12 cellular contexts compared by ENCODE assay signal in genomic region chr18:35095983-35096676, GRCh38. TPM values are rescaled to one million over a fixed set of nuclear protein-coding genes. Genes with fewer than 3 reads are reported as not detected.
DNase-seq lines count a peak whose midpoint lies in the region; ATAC-seq and TF ChIP-seq lines count a peak whose summit lies in the region.
"Had no signal": no experiment of that assay in that cellular context is flagged by ENCODE, and none has a peak within 500 bp of the region (broad histone marks: within the 10 kb centered on the region; RNA-seq: fewer than 3 reads in every experiment).

No MANE protein-coding gene starts in this region.

- no peak overlapping the region for H4K8ac ChIP-seq in H9 (replicated peaks; ENCODE audit: insufficient read length, low read depth, low read length)

- H3K4me1 ChIP-seq in Peyer's patch (no peaks in the 10 kb centered on the region), H9 (ENCODE audit: insufficient read depth, low read length) (no peaks in the 10 kb centered on the region)

- no peak for TF ChIP-seq POLR2A in Peyer's patch (IDR thresholded peaks at IDR 0.05)

- CTCF ChIA-PET in WTC11 (lab: Charles Lee), result no interaction called here

- H3K4me2 ChIP-seq in H9 (ENCODE audit: insufficient read depth, insufficient read length, low read length), result no peak overlapping the region

- H2BK120ac ChIP-seq in H9 (ENCODE audit: low read depth, low read length, poor library complexity, severe bottlenecking), result no peak overlapping the region

- H3K23me2 ChIP-seq in H9 (ENCODE audit: insufficient read length, low read depth, low read length, poor library complexity, severe bottlenecking), result no peaks in the 10 kb centered on the region

- no peak overlapping the region for H2BK12ac ChIP-seq in H9 (ENCODE audit: insufficient read length, low read depth, low read length)

- no peaks in the 10 kb centered on the region for H3K79me1 ChIP-seq in H9 (ENCODE audit: insufficient read depth, low read depth, low read length, poor library complexity, severe bottlenecking)

- H3K27me3 Mint-ChIP-seq in naive B cell (no peaks in the 10 kb centered on the region), WTC11 (ENCODE audit: low read depth) (no peaks in the 10 kb centered on the region), H9 (ENCODE audit: low read depth) (no peaks in the 10 kb centered on the region)
- H3K27me3 Mint-ChIP-seq: type B pancreatic cell had no signal

- no peak overlapping the region for H3K23ac ChIP-seq in H9 (ENCODE audit: insufficient read length, low read depth, low read length)

- H2AK5ac ChIP-seq in H9 (ENCODE audit: insufficient read length, low read length), result no peak overlapping the region

- H3K9me3 ChIP-seq in Peyer's patch, result no peaks in the 10 kb centered on the region
- no peaks in the 10 kb centered on the region for H3K9me3 ChIP-seq in H9 (ENCODE audit: control insufficient read depth, low read depth, low read length)

- H3K27ac ChIP-seq in Peyer's patch (no peak overlapping the region), H9 (ENCODE audit: insufficient read length, low read depth, low read length) (no peak overlapping the region)
- H3K27ac ChIP-seq: cardiac muscle cell, skin epidermis had no signal

- H3K4me3 Mint-ChIP-seq in naive B cell, result no peak overlapping the region
- no peak overlapping the region for H3K4me3 Mint-ChIP-seq in WTC11
- no peak overlapping the region for H3K4me3 Mint-ChIP-seq in H9
- H3K4me3 Mint-ChIP-seq: type B pancreatic cell had no signal

- POLR2A ChIA-PET in WTC11 (lab: Charles Lee), result interaction anchor here (0.6 kb wide), 2 partner anchors 155 to 409 kb away, joined by 3 read pairs; no protein-coding TSS in a partner anchor

- no peak overlapping the region for H2BK20ac ChIP-seq in H9 (ENCODE audit: low read depth, low read length, poor library complexity, severe bottlenecking)

- no peak overlapping the region for H2AFZ ChIP-seq in H9 (ENCODE audit: low read length)

- H3K4me1 Mint-ChIP-seq in naive B cell, result peaks cover 16 to 47% (median 32%) of the 10 kb centered on the region in 3 donors
- H3K4me1 Mint-ChIP-seq in WTC11, result no peaks in the 10 kb centered on the region
- no peaks in the 10 kb centered on the region for H3K4me1 Mint-ChIP-seq in H9

- no peak overlapping the region for H2BK15ac ChIP-seq in H9 (ENCODE audit: low read depth, low read length)

- peaks cover 8 to 13% of the 10 kb centered on the region in 2 donors for H3K36me3 Mint-ChIP-seq in naive B cell
- H3K36me3 Mint-ChIP-seq in WTC11, result no peaks in the 10 kb centered on the region
- H3K36me3 Mint-ChIP-seq in H9 (ENCODE audit: insufficient read depth in 1 of 3, low read depth in 3 of 3), result no peaks in the 10 kb centered on the region
- H3K36me3 Mint-ChIP-seq: type B pancreatic cell had no signal

- no peak overlapping the region for H3K4me3 ChIP-seq in Peyer's patch
- H3K4me3 ChIP-seq: cardiac muscle cell, skin epidermis had no signal

- H3K27me3 ChIP-seq in Peyer's patch (no peaks in the 10 kb centered on the region), H9 (ENCODE audit: insufficient read depth, low read length) (no peaks in the 10 kb centered on the region)
- H3K27me3 ChIP-seq: cardiac muscle cell had no signal

- no peaks in the 10 kb centered on the region for H4K20me1 ChIP-seq in H9 (ENCODE audit: control insufficient read depth, insufficient read depth, insufficient read length)

- no peak overlapping the region for H2BK5ac ChIP-seq in H9 (ENCODE audit: insufficient read length, low read length)

- no peak overlapping the region for H3K56ac ChIP-seq in H9 (ENCODE audit: insufficient read length, low read depth, low read length)

- H3K27ac Mint-ChIP-seq in naive B cell (peak overlapping the region; percentile 1 to 81 (median 36)), WTC11 (no peak overlapping the region), H9 (no peak overlapping the region)
- H3K27ac Mint-ChIP-seq: type B pancreatic cell had no signal

- DNase-seq in naive B cell (no peak), Peyer's patch (no peak), WTC11 (ENCODE audit: low spot score) (no peak), H9 (no peak), DMS79 (lab: John Stamatoyannopoulos, UW) (no peak)
- DNase-seq: NCI-H1092 had no signal

- no peaks in the 10 kb centered on the region for H3K36me3 ChIP-seq in Peyer's patch
- H3K36me3 ChIP-seq: cardiac muscle cell had no signal

- H4K91ac ChIP-seq in H9 (ENCODE audit: insufficient read length, low read depth, low read length), result no peak overlapping the region

- no peak overlapping the region for H3T11ph ChIP-seq in H9 (ENCODE audit: low read length)

- H4K5ac ChIP-seq in H9 (ENCODE audit: insufficient read length, low read depth, low read length), result no peak overlapping the region

- TF ChIP-seq CTCF in Peyer's patch (IDR thresholded peaks at IDR 0.05) (no peak), WTC11 (IDR thresholded peaks at IDR 0.05) (no peak), H9 (conservative IDR thresholded peaks at IDR 0.05) (no peak)

- H3K79me2 ChIP-seq in H9 (ENCODE audit: insufficient read depth, low read length), result no peaks in the 10 kb centered on the region

- ATAC-seq in GM19025 (IDR thresholded peaks at IDR 0.05; ENCODE audit: low read depth, unreplicated experiment), result peak; percentile 86
- ATAC-seq in HG02571 (IDR thresholded peaks at IDR 0.05; ENCODE audit: unreplicated experiment), result peak; percentile 89
- peak; percentile 81 for ATAC-seq in HG03571 (IDR thresholded peaks at IDR 0.05; ENCODE audit: unreplicated experiment)
- peak; percentile 36 to 58 for ATAC-seq in naive B cell (ENCODE audit: low read depth in 2 of 2)
- no peak for ATAC-seq in WTC11

- H3K18ac ChIP-seq in H9 (ENCODE audit: insufficient read length, low read depth, low read length), result no peak overlapping the region

- H3K14ac ChIP-seq in H9 (ENCODE audit: insufficient read depth, low read length), result no peak overlapping the region

- no peak overlapping the region for H3K4ac ChIP-seq in H9 (ENCODE audit: low read depth, low read length)

- H3K9ac ChIP-seq in H9 (ENCODE audit: extremely low read depth, insufficient read length, low read length), result no peak overlapping the region

- no peaks in the 10 kb centered on the region for H3K9me3 Mint-ChIP-seq in naive B cell
- no peaks in the 10 kb centered on the region for H3K9me3 Mint-ChIP-seq in WTC11
- no peaks in the 10 kb centered on the region for H3K9me3 Mint-ChIP-seq in H9
- H3K9me3 Mint-ChIP-seq: type B pancreatic cell had no signal

- WGBS in H9 (ENCODE audit: extremely low coverage, insufficient read length, low lambda C conversion rate), result no CpG with 5 or more reads among the region's 1 CpG

TF ChIP-seq in WTC11, 78 proteins besides CTCF, POLR2A, EP300 and RAD21 (continues in another document):
- TF ChIP-seq ZMAT4 (CRISPR knock-in tag; IDR thresholded peaks at IDR 0.05) (no peak), RORB (CRISPR knock-in tag; IDR thresholded peaks at IDR 0.05) (no peak), NFYB (CRISPR knock-in tag; conservative IDR thresholded peaks at IDR 0.05; ENCODE audit: low read depth) (no peak), E2F4 (CRISPR knock-in tag; IDR thresholded peaks at IDR 0.05; ENCODE audit: borderline replicate concordance, low read depth) (no peak), ZNF317 (CRISPR knock-in tag; IDR thresholded peaks at IDR 0.05; ENCODE audit: borderline replicate concordance, low read depth) (no peak), ZNF121 (CRISPR knock-in tag; IDR thresholded peaks at IDR 0.05) (no peak), AR (CRISPR knock-in tag; IDR thresholded peaks at IDR 0.05) (no peak), NFE2L1 (CRISPR knock-in tag; IDR thresholded peaks at IDR 0.05) (no peak), CREB1 (CRISPR knock-in tag; IDR thresholded peaks at IDR 0.05) (no peak)

RNA-seq across cellular contexts. Expression of gene MAPRE2, which starts 54.9 kb away (rescaled TPM):
- 100 to 1,000 TPM in 5 of 6 donors, 10 to 100 TPM in 1; 99.3 to 132 (median 105) TPM for polyA plus RNA-seq in naive B cell (ENCODE audit: low read depth in 6 of 6)
- total RNA-seq in Peyer's patch, result 10 to 100 TPM; 16.5 to 50.3 (median 21.2) TPM
- total RNA-seq in WTC11 (2021), result 20.4 to 21.2 TPM (median 20.8 TPM) in 3 replicates
- 27.0 and 29.4 TPM in 2 replicates for total RNA-seq in H9 (2021)

Comparison
In these comparisons a context has a peak if more than half of its experiments do, and no peak if none do; other contexts are left out.
1. H3K27ac Mint-ChIP-seq: peak in naive B cell (6 of 6); none in WTC11 (single experiment) and H9 (0 of 3).